Comparison of ENCODE assay signal across 10 cellular contexts in genomic region chr4:88822034-88822433, GRCh38.
DNase-seq lines count a peak whose midpoint lies in the region; ATAC-seq, FAIRE-seq and TF ChIP-seq lines count a peak whose summit lies in the region.
"Had no signal": no experiment of that assay in that cellular context is flagged by ENCODE, and none has a peak within 500 bp of the region (broad histone marks: within the 10 kb centered on the region; RNA-seq: fewer than 3 reads in every experiment).

No MANE protein-coding gene starts in this region.

- H3K4me3 Mint-ChIP-seq in activated naive CD4-positive, alpha-beta T cell treated with anti-CD3 and anti-CD28 coated beads for 36 hours: peak overlapping the region; percentile 93
- peak overlapping the region; percentile 96 for H3K4me3 Mint-ChIP-seq in type B pancreatic cell

- no peaks in the 10 kb centered on the region for H3K36me3 Mint-ChIP-seq in activated naive CD4-positive, alpha-beta T cell treated with anti-CD3 and anti-CD28 coated beads for 36 hours (ENCODE audit: low read depth)
- H3K36me3 Mint-ChIP-seq in type B pancreatic cell: peaks cover 4% of the 10 kb centered on the region

- no peaks in the 10 kb centered on the region for H3K9me3 Mint-ChIP-seq in activated naive CD4-positive, alpha-beta T cell treated with anti-CD3 and anti-CD28 coated beads for 36 hours
- H3K9me3 Mint-ChIP-seq in type B pancreatic cell: no peaks in the 10 kb centered on the region

- peak overlapping the region; percentile 96 to 98 for H3K27ac ChIP-seq in mucosa of rectum (ENCODE audit: low read depth in 2 of 2, low read length in 2 of 2)
- H3K27ac ChIP-seq: BLaER1 had no signal

- peaks cover 0 to 18% of the 10 kb centered on the region in 2 donors for H3K4me1 ChIP-seq in mucosa of rectum (ENCODE audit: control insufficient read depth in 2 of 2, insufficient read depth in 2 of 2, low read length in 2 of 2)

- FAIRE-seq in bronchial epithelial cell (lab: Jason Lieb, UNC): no peak

- CTCF ChIA-PET in activated naive CD4-positive, alpha-beta T cell treated with anti-CD3 and anti-CD28 coated beads for 36 hours (lab: Charles Lee): interaction anchor here (0.6 to 8.3 kb wide), 2 partner anchors 27 to 201 kb away, joined by 4 to 161 read pairs; no protein-coding TSS in a partner anchor

- TF ChIP-seq CTCF in bronchial epithelial cell (IDR thresholded peaks at IDR 0.05; ENCODE audit: insufficient read depth, low read length, severe bottlenecking) (no peak), type B pancreatic cell (conservative IDR thresholded peaks at IDR 0.05) (no peak)

- H3K4me3 ChIP-seq in bronchial epithelial cell (ENCODE audit: low read depth, low read length): peak overlapping the region; percentile 55
- H3K4me3 ChIP-seq in mucosa of rectum (ENCODE audit: low read length in 2 of 2): peak overlapping the region; percentile 77 to 94

- no peaks in the 10 kb centered on the region for H3K27me3 Mint-ChIP-seq in activated naive CD4-positive, alpha-beta T cell treated with anti-CD3 and anti-CD28 coated beads for 36 hours (ENCODE audit: low read depth)
- H3K27me3 Mint-ChIP-seq in type B pancreatic cell: no peaks in the 10 kb centered on the region

- H3K36me3 ChIP-seq in bronchial epithelial cell (ENCODE audit: control insufficient read depth, insufficient read depth, low read length): no peaks in the 10 kb centered on the region
- no peaks in the 10 kb centered on the region for H3K36me3 ChIP-seq in mucosa of rectum (ENCODE audit: control insufficient read depth in 2 of 2, insufficient read depth in 2 of 2, low read length in 2 of 2)
- H3K36me3 ChIP-seq: BLaER1 had no signal

- no peak for DNase-seq in activated naive CD4-positive, alpha-beta T cell treated with anti-CD3 and anti-CD28 coated beads for 36 hours
- DNase-seq in activated naive CD4-positive, alpha-beta T cell treated with anti-CD3 and anti-CD28 coated beads, Interleukin-2, amount 50 U/mL, for 16 hours: no peak
- DNase-seq in bronchial epithelial cell (ENCODE audit: low read depth): no peak
- DNase-seq in type B pancreatic cell (ENCODE audit: extremely low spot score, unreplicated experiment): no peak
- no peak for DNase-seq in HCEC 1CT
- no peak for DNase-seq in HPDE6-E6E7 (ENCODE audit: extremely low spot score)
- DNase-seq: NCI-H524 treated with DMSO at 0.1 percent for 48 hours had no signal

- H3K27me3 ChIP-seq in bronchial epithelial cell (ENCODE audit: control insufficient read depth, insufficient read depth, low read length): no peaks in the 10 kb centered on the region
- no peaks in the 10 kb centered on the region for H3K27me3 ChIP-seq in mucosa of rectum (ENCODE audit: control insufficient read depth in 2 of 2, insufficient read depth in 2 of 2, low read length in 2 of 2)
- H3K27me3 ChIP-seq: BLaER1 had no signal

- intact Hi-C loops in activated naive CD4-positive, alpha-beta T cell treated with anti-CD3 and anti-CD28 coated beads for 36 hours (cut with micrococcal nuclease): loop anchor here (2.0 to 5.0 kb wide), 4 partner anchors 440 to 1080 kb away; partner anchors contain the start of gene SNCA

- ATAC-seq in HG02852 (IDR thresholded peaks at IDR 0.05; ENCODE audit: unreplicated experiment): no peak

- peak overlapping the region; percentile 90 for H3K27ac Mint-ChIP-seq in activated naive CD4-positive, alpha-beta T cell treated with anti-CD3 and anti-CD28 coated beads for 36 hours
- H3K27ac Mint-ChIP-seq in type B pancreatic cell: peak overlapping the region; percentile 99

- no peaks in the 10 kb centered on the region for H3K9me3 ChIP-seq in mucosa of rectum (ENCODE audit: control insufficient read depth in 2 of 2, low read length in 2 of 2)
- H3K9me3 ChIP-seq: BLaER1 had no signal

- peaks cover 25% of the 10 kb centered on the region for H3K4me1 Mint-ChIP-seq in activated naive CD4-positive, alpha-beta T cell treated with anti-CD3 and anti-CD28 coated beads for 36 hours (ENCODE audit: low read depth)
- H3K4me1 Mint-ChIP-seq in type B pancreatic cell (ENCODE audit: unreplicated experiment): peaks cover 36% of the 10 kb centered on the region

- peak overlapping the region; percentile 82 for H3K9ac ChIP-seq in mucosa of rectum (ENCODE audit: low read depth in 1 of 2, low read length in 2 of 2)
- H3K9ac ChIP-seq: BLaER1 had no signal
